In the genomic region with DNA sequence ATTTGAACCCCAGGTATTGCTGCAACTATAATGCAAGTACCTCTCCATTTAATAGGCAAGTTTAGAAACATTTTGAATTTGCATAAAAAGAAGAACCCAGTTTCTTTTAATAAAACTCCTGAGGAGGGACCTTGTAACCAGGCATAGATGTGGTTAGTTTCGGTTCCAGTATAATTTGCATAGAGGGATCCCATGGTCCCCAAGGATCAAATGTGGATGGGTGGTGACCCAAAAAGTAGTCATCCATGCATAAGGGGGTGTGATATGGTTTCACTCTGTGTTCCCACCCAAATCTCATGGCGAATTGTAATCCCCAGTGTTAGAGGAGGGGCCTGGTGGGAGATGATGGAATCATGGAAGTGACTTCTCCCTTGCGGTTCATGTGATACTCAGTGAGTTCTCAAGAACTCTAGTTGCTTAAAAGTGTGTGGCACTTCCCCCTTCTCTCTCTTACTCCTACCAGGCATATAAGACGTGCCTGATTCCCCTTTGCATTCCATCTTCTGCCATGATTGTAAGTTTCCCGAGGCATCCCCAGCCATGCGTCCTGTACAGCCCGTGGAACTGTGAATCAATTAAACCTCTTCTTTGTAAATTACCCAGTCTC, we compare ENCODE assay signal across 16 cellular contexts. TPM values are rescaled to one million over a fixed set of nuclear protein-coding genes. Genes with fewer than 3 reads are reported as not detected.
DNase-seq lines count a peak whose midpoint lies in the region; ATAC-seq lines count a peak whose summit lies in the region.
"Had no signal": no experiment of that assay in that cellular context is flagged by ENCODE, and none has a peak within 500 bp of the region (broad histone marks: within the 10 kb centered on the region; RNA-seq: fewer than 3 reads in every experiment).

No MANE protein-coding gene starts in this region.

- no peak overlapping the region for H3K27ac Mint-ChIP-seq in memory B cell
- H3K27ac Mint-ChIP-seq in CD8-positive, alpha-beta memory T cell = peak overlapping the region in 1 of 8 donors; percentile 33
- H3K27ac Mint-ChIP-seq: CD8-positive, alpha-beta T cell; T-helper 2 cell treated with Interferon-gamma antibody and Interleukin-4, amounts not matched to agents 5 μg/mL and 100 μg/mL, for 36 hours had no signal

- H3K4me1 Mint-ChIP-seq in memory B cell = peaks cover 47% of the 10 kb centered on the region
- H3K4me1 Mint-ChIP-seq in CD8-positive, alpha-beta memory T cell = no peaks in the 10 kb centered on the region

- H3K27me3 ChIP-seq in CD8-positive, alpha-beta memory T cell (ENCODE audit: insufficient read depth, low read length, poor library complexity, severe bottlenecking) = no peaks in the 10 kb centered on the region

- H3K27me3 Mint-ChIP-seq in memory B cell = peaks cover 2% of the 10 kb centered on the region
- peaks cover 14 to 22% of the 10 kb centered on the region in 2 donors for H3K27me3 Mint-ChIP-seq in CD8-positive, alpha-beta memory T cell

- CTCF ChIA-PET in CD8-positive, alpha-beta memory T cell (lab: Charles Lee) = no interaction called here

- H3K4me3 ChIP-seq in CD8-positive, alpha-beta memory T cell (ENCODE audit: low read length) = no peak overlapping the region
- H3K4me3 ChIP-seq: left ventricle myocardium inferior had no signal

- no peaks in the 10 kb centered on the region for H3K9me3 ChIP-seq in CD8-positive, alpha-beta memory T cell (ENCODE audit: low read length)

- peak overlapping the region; percentile 82 for H3K4me3 Mint-ChIP-seq in memory B cell
- no peak overlapping the region for H3K4me3 Mint-ChIP-seq in CD8-positive, alpha-beta memory T cell
- H3K4me3 Mint-ChIP-seq: CD8-positive, alpha-beta T cell; T-helper 2 cell treated with Interferon-gamma antibody and Interleukin-4, amounts not matched to agents 5 μg/mL and 100 μg/mL, for 36 hours had no signal

- DNase-seq in memory B cell (ENCODE audit: low spot score in 2 of 2) (peak; percentile 39 to 48), SIG-M5 treated with dmso at 0.1 percent for 504 hours (lab: John Stamatoyannopoulos, UW; ENCODE audit: unreplicated experiment) (no peak), Ammon's horn (ENCODE audit: low spot score) (no peak), retina (no peak)
- DNase-seq in CD8-positive, alpha-beta memory T cell = no peak
- DNase-seq: activated CD8-positive, alpha-beta memory T cell treated with anti-CD3 and anti-CD28 coated beads, Interleukin-2, amount 50 U/mL, for 4 hours; CD8-positive, alpha-beta T cell; glutamatergic neuron; left ventricle myocardium inferior; NCI-H2081 treated with DMSO at 0.1 percent for 48 hours; occipital lobe; stimulated activated CD4-positive, alpha-beta T cell treated with anti-CD3 and anti-CD28 coated beads, Interleukin-15, amount 100 ng/mL, for 24 hours had no signal

- no peaks in the 10 kb centered on the region for H3K4me1 ChIP-seq in CD8-positive, alpha-beta memory T cell (ENCODE audit: insufficient read depth, low read length)
- H3K4me1 ChIP-seq: left ventricle myocardium inferior had no signal

- no peak overlapping the region for H3K27ac ChIP-seq in CD8-positive, alpha-beta memory T cell (ENCODE audit: low read depth, low read length)
- H3K27ac ChIP-seq: left ventricle myocardium inferior had no signal

- peaks cover 2% of the 10 kb centered on the region for H3K36me3 Mint-ChIP-seq in memory B cell
- H3K36me3 Mint-ChIP-seq in CD8-positive, alpha-beta memory T cell = peaks cover 0 to 4% (median 0%) of the 10 kb centered on the region in 3 donors
- H3K36me3 Mint-ChIP-seq: CD8-positive, alpha-beta T cell had no signal

- H3K9me3 Mint-ChIP-seq in memory B cell = no peaks in the 10 kb centered on the region
- H3K9me3 Mint-ChIP-seq in CD8-positive, alpha-beta memory T cell = peaks cover 0 to 6% (median 2%) of the 10 kb centered on the region in 5 donors

- POLR2A ChIA-PET in CD8-positive, alpha-beta memory T cell (lab: Charles Lee) = no interaction called here

- no peaks in the 10 kb centered on the region for H3K36me3 ChIP-seq in CD8-positive, alpha-beta memory T cell (ENCODE audit: insufficient read depth, low read length)
- H3K36me3 ChIP-seq: left ventricle myocardium inferior had no signal

- ATAC-seq in GM19025 (IDR thresholded peaks at IDR 0.05; ENCODE audit: low read depth, unreplicated experiment) = peak; percentile 72
- peak; percentile 65 for ATAC-seq in HG02588 (IDR thresholded peaks at IDR 0.05; ENCODE audit: unreplicated experiment)
- peak; percentile 64 for ATAC-seq in HG03439 (IDR thresholded peaks at IDR 0.05; ENCODE audit: unreplicated experiment)
- peak; percentile 96 for ATAC-seq in memory B cell (ENCODE audit: low read depth)
- ATAC-seq: CD8-positive, alpha-beta T cell had no signal

RNA-seq across cellular contexts. Expression of a gene that starts 40.2 kb away (rescaled TPM):
- 10 to 100 TPM; 26.5 to 28.7 TPM for total RNA-seq in CD8-positive, alpha-beta memory T cell
- 0.40 TPM for polyA plus RNA-seq in CD8-positive, alpha-beta memory T cell

RNA-seq across cellular contexts. Expression of a gene that starts 47.2 kb away (rescaled TPM):
- 100 to 1,000 TPM; 113 to 115 TPM for total RNA-seq in CD8-positive, alpha-beta memory T cell
- 64.6 TPM for polyA plus RNA-seq in CD8-positive, alpha-beta memory T cell

RNA-seq across cellular contexts. Expression of a gene that starts 53.3 kb away (rescaled TPM):
- total RNA-seq in CD8-positive, alpha-beta memory T cell = 10 to 100 TPM; 83.0 to 99.2 TPM
- polyA plus RNA-seq in CD8-positive, alpha-beta memory T cell = 38.7 TPM

Comparison
In these comparisons a context has a peak if more than half of its experiments do, and no peak if none do; other contexts are left out.
1. DNase-seq: peak in memory B cell (2 of 2); none in SIG-M5 treated with dmso at 0.1 percent for 504 hours (single experiment), Ammon's horn (single experiment), retina (single experiment) and CD8-positive, alpha-beta memory T cell (0 of 5).
2. Peak in every context shown above with its lines, with median percentiles within 50 percentile points of each other: ATAC-seq.